10 cellular contexts compared by ENCODE assay signal in genomic region chr3:185558395-185558794, GRCh38. TPM values are rescaled to one million over a fixed set of nuclear protein-coding genes. Genes with fewer than 3 reads are reported as not detected.
DNase-seq lines count a peak whose midpoint lies in the region; ATAC-seq and TF ChIP-seq lines count a peak whose summit lies in the region.
"Had no signal": no experiment of that assay in that cellular context is flagged by ENCODE, and none has a peak within 500 bp of the region (broad histone marks: within the 10 kb centered on the region; RNA-seq: fewer than 3 reads in every experiment).

No MANE protein-coding gene starts in this region.

- no peaks in the 10 kb centered on the region for H4K20me1 ChIP-seq in GM23248 (ENCODE audit: insufficient read depth)

- ATAC-seq in Panc1: no peak
- no peak for ATAC-seq in GM21447 (IDR thresholded peaks at IDR 0.05; ENCODE audit: unreplicated experiment)
- ATAC-seq in aorta (ENCODE audit: low FRiP score): no peak

- H3K4me1 ChIP-seq in GM23248 (ENCODE audit: insufficient read depth): peaks cover 14% of the 10 kb centered on the region
- H3K4me1 ChIP-seq in Panc1 (ENCODE audit: control insufficient read depth, insufficient read depth, low read length): peaks cover 36% of the 10 kb centered on the region
- H3K4me1 ChIP-seq in spleen: peaks cover 5 to 36% (median 22%) of the 10 kb centered on the region in 6 donors
- no peaks in the 10 kb centered on the region for H3K4me1 ChIP-seq in aorta (ENCODE audit: control insufficient read depth in 1 of 2, insufficient read depth in 2 of 2, low read length in 2 of 2)

- H3K9me2 ChIP-seq in GM23248 (ENCODE audit: insufficient read depth): no peaks in the 10 kb centered on the region

- in situ Hi-C loops in GM23248 (cut with MboI): no loop called here
- in situ Hi-C loops in Panc1 (cut with HindIII; ENCODE audit: low pct_unique_long_range_greater_than_20kb, low sequenced_read_pairs): no loop called here

- peak overlapping the region; percentile 19 for H3K4me2 ChIP-seq in GM23248 (ENCODE audit: unreplicated experiment)

- TF ChIP-seq CTCF in Panc1 (IDR thresholded peaks at IDR 0.05) (no peak), spleen (IDR thresholded peaks at IDR 0.05 in 8 of 11, conservative IDR thresholded peaks at IDR 0.05 in 3 of 11) (no peak)

- H3K27ac ChIP-seq in GM23248 (no peak overlapping the region), Panc1 (ENCODE audit: low read length) (peak overlapping the region; percentile 67; the same call in 1 of the 2 replicates), spleen (peak overlapping the region in 6 of 8 donors; percentile 21 to 68 (median 53)), aorta (ENCODE audit: low read depth in 1 of 2, low read length in 2 of 2) (no peak overlapping the region)
- H3K27ac ChIP-seq: heart left ventricle had no signal

- 0 out of 2 replicates have a peak, but pooled peaks cover 6% of the 10 kb centered on the region for H3K27me3 ChIP-seq in GM23248 (replicated peaks; ENCODE audit: insufficient read depth)
- H3K27me3 ChIP-seq in Panc1 (ENCODE audit: control insufficient read depth, insufficient read depth, low read length): no peaks in the 10 kb centered on the region
- H3K27me3 ChIP-seq in spleen (replicated peaks in 1 of 7): peaks cover 0 to 19% (median 0%) of the 10 kb centered on the region in 7 donors
- H3K27me3 ChIP-seq in aorta (ENCODE audit: control insufficient read depth in 1 of 2, insufficient read depth in 2 of 2, low read length in 1 of 2): no peaks in the 10 kb centered on the region

- WGBS in GM23248 (ENCODE audit: low coverage in 1 of 2, low lambda C conversion rate in 2 of 2, missing lambda C conversion rate in 2 of 2), 2 experiments: 77 to 85% methylated on average over 3 of the region's 3 CpGs
- WGBS in spleen, 5 donors: 64 to 91% (median 81%) methylated on average over 3 of the region's 3 CpGs
- WGBS in aorta, 2 donors: 84 to 93% methylated on average over 3 of the region's 3 CpGs

- H3F3A ChIP-seq in GM23248 (ENCODE audit: insufficient read depth): peaks cover 7% of the 10 kb centered on the region; the same call in 1 of the 2 replicates

- H3K9ac ChIP-seq in GM23248: no peak overlapping the region

- H2AFZ ChIP-seq in GM23248: no peak overlapping the region

- CTCF ChIA-PET in Panc1 (lab: Charles Lee): interaction anchor here (0.9 to 1.0 kb wide), 2 partner anchors 28 to 98 kb away, joined by 7 to 13 read pairs; no protein-coding TSS in a partner anchor

- peak; percentile 19 for DNase-seq in GM23248
- no peak for DNase-seq in Panc1 (ENCODE audit: low read depth, low spot score)
- DNase-seq in glomerular visceral epithelial cell (ENCODE audit: extremely low spot score): peak; percentile 47
- peak; percentile 14 for DNase-seq in spleen
- no peak for DNase-seq in AG08396 (ENCODE audit: low spot score)
- no peak for DNase-seq in NCI-H1105 treated with DMSO at 0.1 percent for 48 hours (lab: John Stamatoyannopoulos, UW)
- no peak for DNase-seq in aorta

- POLR2A ChIA-PET in Panc1 (lab: Charles Lee): no interaction called here

- no peaks in the 10 kb centered on the region for H3K9me3 ChIP-seq in GM23248 (ENCODE audit: low read depth)
- no peaks in the 10 kb centered on the region for H3K9me3 ChIP-seq in Panc1 (ENCODE audit: control insufficient read depth, insufficient read depth, low read depth, low read length)
- no peaks in the 10 kb centered on the region for H3K9me3 ChIP-seq in spleen
- H3K9me3 ChIP-seq in aorta (ENCODE audit: control insufficient read depth, low read length): no peaks in the 10 kb centered on the region
- H3K9me3 ChIP-seq: heart left ventricle had no signal

- BruUV-seq in Panc1 (replicated peaks; lab: Mats Ljungman, UMichigan): no TSS peak

- intact Hi-C loops in Panc1 (cut with micrococcal nuclease; ENCODE audit: unreplicated experiment) (loop anchor here (10.0 kb wide), 2 partner anchors 94 to 204 kb away; no protein-coding TSS in a partner anchor), spleen (cut with DNase I; ENCODE audit: low total_unique reads) (no loop called here), aorta (cut with DNase I) (loop anchor here in 1 of 2 donors (5.0 kb wide), 1 partner anchor 61 kb away; the partner anchor contains the start of gene TMEM41A)

- H3K79me2 ChIP-seq in GM23248 (ENCODE audit: insufficient read depth): no peaks in the 10 kb centered on the region

- H3K36me3 ChIP-seq in GM23248 (ENCODE audit: low read depth): no peaks in the 10 kb centered on the region
- H3K36me3 ChIP-seq in Panc1 (ENCODE audit: control insufficient read depth, insufficient read depth, low read length): no peaks in the 10 kb centered on the region
- H3K36me3 ChIP-seq in spleen: no peaks in the 10 kb centered on the region
- H3K36me3 ChIP-seq in aorta (ENCODE audit: control insufficient read depth in 1 of 2, insufficient read depth in 2 of 2, low read length in 1 of 2): no peaks in the 10 kb centered on the region
- H3K36me3 ChIP-seq: heart left ventricle had no signal

- no peak for TF ChIP-seq POLR2A in spleen (IDR thresholded peaks at IDR 0.05)

- no peak overlapping the region for H3K4me3 ChIP-seq in GM23248
- no peak overlapping the region for H3K4me3 ChIP-seq in Panc1 (ENCODE audit: low read depth in 2 of 2, low read length in 2 of 2)
- no peak overlapping the region for H3K4me3 ChIP-seq in spleen
- no peak overlapping the region for H3K4me3 ChIP-seq in aorta (ENCODE audit: low read length in 2 of 2)

RNA-seq across cellular contexts. Expression of gene LIPH, which starts 6.0 kb away (rescaled TPM):
- not detected in 2 replicates for total RNA-seq in GM23248 (2014; rRNA removed; shearing (Covaris generic))
- polyA plus RNA-seq in GM23248 (2016; fragmentation: Nextera tagmentation; extraction: Ambion mirVana): 0.34 TPM in 2 replicates
- 19.9 TPM for total RNA-seq in Panc1 (2021; ENCODE audit: unreplicated experiment)
- polyA plus RNA-seq in Panc1 (2012; ENCODE audit: insufficient read length): 13.7 TPM
- total RNA-seq in spleen: 1 to 10 TPM in 5 of 7 donors, under 1 TPM in 2; 0.83 to 3.1 (median 1.7) TPM
- polyA plus RNA-seq in spleen: under 1 TPM; 0.03 to 0.38 (median 0.09) TPM
- under 1 TPM in 1 of 2 donors, not detected in 1; 0.62 TPM for total RNA-seq in aorta
- polyA plus RNA-seq in aorta: 1 to 10 TPM in 1 of 2 donors, under 1 TPM in 1; 0.77 to 3.6 TPM
- total RNA-seq: neural crest cell had no signal

RNA-seq across cellular contexts. Expression of gene SENP2, which starts 27.7 kb away (rescaled TPM):
- 19.0 and 20.4 TPM in 2 replicates for total RNA-seq in GM23248 (2014; rRNA removed; shearing (Covaris generic))
- 20.1 and 22.6 TPM in 2 replicates for polyA plus RNA-seq in GM23248 (2016; fragmentation: Nextera tagmentation; extraction: Ambion mirVana)
- total RNA-seq in Panc1 (2021; ENCODE audit: unreplicated experiment): 52.7 TPM
- 14.7 TPM for polyA plus RNA-seq in Panc1 (2012; ENCODE audit: insufficient read length)
- total RNA-seq in spleen: 10 to 100 TPM; 19.2 to 40.0 (median 34.7) TPM
- polyA plus RNA-seq in spleen: 1 to 10 TPM; 4.8 to 8.7 (median 5.2) TPM
- total RNA-seq in aorta: 10 to 100 TPM; 36.5 to 41.6 TPM
- 10 to 100 TPM; 13.6 to 15.4 TPM for polyA plus RNA-seq in aorta

RNA-seq across cellular contexts. Expression of gene TMEM41A, which starts 59.6 kb away (rescaled TPM):
- total RNA-seq in GM23248 (2014; rRNA removed; shearing (Covaris generic)): 13.2 and 15.8 TPM in 2 replicates
- polyA plus RNA-seq in GM23248 (2016; fragmentation: Nextera tagmentation; extraction: Ambion mirVana): 15.9 and 20.3 TPM in 2 replicates
- total RNA-seq in Panc1 (2021; ENCODE audit: unreplicated experiment): 30.2 TPM
- polyA plus RNA-seq in Panc1 (2012; ENCODE audit: insufficient read length): 19.7 TPM
- total RNA-seq in spleen: 10 to 100 TPM; 19.9 to 37.8 (median 26.8) TPM
- polyA plus RNA-seq in spleen: 1 to 10 TPM; 5.9 to 9.5 (median 6.7) TPM
- total RNA-seq in aorta: 10 to 100 TPM; 13.2 to 15.6 TPM
- 1 to 10 TPM; 5.4 to 8.8 TPM for polyA plus RNA-seq in aorta

Comparison
In these comparisons a context has a peak if more than half of its experiments do, and no peak if none do; other contexts are left out.
1. DNase-seq: peak in GM23248 (single experiment), glomerular visceral epithelial cell (single experiment) and spleen (single experiment); none in Panc1 (single experiment), AG08396 (single experiment), NCI-H1105 treated with DMSO at 0.1 percent for 48 hours (single experiment) and aorta (0 of 2).
2. H3K27ac ChIP-seq: peak in Panc1 (single experiment) and spleen (6 of 8); none in GM23248 (single experiment) and aorta (0 of 2).